In genomic region chr16:57999971-58000705, GRCh38 we compare ENCODE assay signal across 1 cellular context.
TF ChIP-seq lines count a peak whose summit lies in the region.

TSS of gene ZNF319 (minus strand) at chr16:58000672. CDS start at chr16:57998265, 2,407 bp downstream.

TF ChIP-seq in K562, 482 proteins besides CTCF, POLR2A, EP300 and RAD21 (continued from another document and continues in another):
- TF ChIP-seq TFE3 (CRISPR knock-in tag; IDR thresholded peaks at IDR 0.05) (no peak), GATAD2B (IDR thresholded peaks at IDR 0.05; ENCODE audit: borderline replicate concordance) (peak; percentile 78; the same call in 1 of the 2 replicates), HMGN3 (IDR thresholded peaks at IDR 0.05; ENCODE audit: borderline replicate concordance, extremely low read depth, insufficient read length, low read depth, low read length) (peak; percentile 29), SMAD4 (CRISPR knock-in tag; conservative IDR thresholded peaks at IDR 0.05) (peak; percentile 36; the same call in 1 of the 2 replicates), ILF3 (IDR thresholded peaks at IDR 0.05; ENCODE audit: borderline replicate concordance) (0 out of 2 replicates have a peak, but pooled peaks have one; percentile 55), U2AF1 (optimal IDR thresholded peaks at IDR 0.05; ENCODE audit: low read depth, low read length) (peak; percentile 42), TAF15 (IDR thresholded peaks at IDR 0.05; ENCODE audit: low read depth, low read length) (no peak), ZNF41 (CRISPR knock-in tag; conservative IDR thresholded peaks at IDR 0.05) (0 out of 2 replicates have a peak, but pooled peaks have one; percentile 32), CCNT2 (IDR thresholded peaks at IDR 0.05; ENCODE audit: borderline replicate concordance, extremely low read depth, insufficient read length, low read depth, low read length) (peak; percentile 34), SLC30A9 (CRISPR knock-in tag; IDR thresholded peaks at IDR 0.05) (no peak), ATF2 (CRISPR knock-in tag; IDR thresholded peaks at IDR 0.05) (0 out of 2 replicates have a peak, but pooled peaks have one; percentile 8), HNRNPUL1 (IDR thresholded peaks at IDR 0.05; ENCODE audit: low read length) (no peak), PATZ1 (CRISPR knock-in tag; IDR thresholded peaks at IDR 0.05; ENCODE audit: borderline replicate concordance) (no peak), ZBTB7A (IDR thresholded peaks at IDR 0.05; ENCODE audit: borderline replicate concordance, control insufficient read depth, low read depth, low read length) (peak; percentile 70; the same call in 1 of the 2 replicates), NONO (IDR thresholded peaks at IDR 0.05; ENCODE audit: low read depth in 2 of 2, low read length in 1 of 2) (peak in 1 of 2 experiments; percentile 56; a peak in 1 of 4 replicates), ATF3 (IDR thresholded peaks at IDR 0.05) (no peak), ATF3 (CRISPR knock-in tag; conservative IDR thresholded peaks at IDR 0.05) (no peak), PREB (CRISPR knock-in tag; IDR thresholded peaks at IDR 0.05) (0 out of 2 replicates have a peak, but pooled peaks have one; percentile 54), TAF1 (IDR thresholded peaks at IDR 0.05; ENCODE audit: control insufficient read depth, extremely low read depth, insufficient read depth, low read length, severe bottlenecking) (peak; percentile 55), CXXC5 (CRISPR knock-in tag; IDR thresholded peaks at IDR 0.05) (peak; percentile 81), GMEB1 (CRISPR knock-in tag; IDR thresholded peaks at IDR 0.05) (peak; percentile 30; the same call in 1 of the 2 replicates), PHF8 (IDR thresholded peaks at IDR 0.05; ENCODE audit: borderline replicate concordance, low read length) (peak; percentile 65; the same call in 1 of the 2 replicates), TFAP4 (CRISPR knock-in tag; IDR thresholded peaks at IDR 0.05; ENCODE audit: borderline replicate concordance) (peak; percentile 42; the same call in 1 of the 2 replicates), RB1 (IDR thresholded peaks at IDR 0.05; ENCODE audit: low read depth) (peak; percentile 56; the same call in 1 of the 2 replicates), SIN3B (IDR thresholded peaks at IDR 0.05; ENCODE audit: low read depth) (peak; percentile 66; the same call in 1 of the 2 replicates), CTBP1 (IDR thresholded peaks at IDR 0.05; ENCODE audit: borderline replicate concordance) (peak; percentile 10; the same call in 1 of the 2 replicates), RBBP5 (IDR thresholded peaks at IDR 0.05; ENCODE audit: borderline replicate concordance, insufficient read depth, low read length, poor library complexity, severe bottlenecking) (peak; percentile 43), TRIM25 (IDR thresholded peaks at IDR 0.05; ENCODE audit: borderline replicate concordance) (no peak), RBFOX2 (IDR thresholded peaks at IDR 0.05; ENCODE audit: low read depth, low read length) (peak; percentile 17), L3MBTL2 (IDR thresholded peaks at IDR 0.05) (peak; percentile 7; the same call in 1 of the 2 replicates), RNF2 (IDR thresholded peaks at IDR 0.05) (0 out of 2 replicates have a peak, but pooled peaks have one; percentile 1), ARID4B (CRISPR knock-in tag; IDR thresholded peaks at IDR 0.05) (peak; percentile 78; the same call in 1 of the 2 replicates), ZFX (CRISPR knock-in tag; IDR thresholded peaks at IDR 0.05) (peak; percentile 97), SIN3A (IDR thresholded peaks at IDR 0.05; ENCODE audit: borderline replicate concordance in 2 of 2, control insufficient read depth in 1 of 2, low read depth in 2 of 2, low read length in 2 of 2) (peak in 1 of 2 experiments; percentile 14; a peak in 2 of 4 replicates), VEZF1 (CRISPR knock-in tag; IDR thresholded peaks at IDR 0.05) (peak; percentile 97), NELFE (IDR thresholded peaks at IDR 0.05; ENCODE audit: insufficient read depth, insufficient read length) (no peak), MAZ (CRISPR knock-in tag; conservative IDR thresholded peaks at IDR 0.05 in 1 of 2, IDR thresholded peaks at IDR 0.05 in 1 of 2) (peak in 1 of 2 experiments; percentile 73; a peak in 2 of 4 replicates)
- TF ChIP-seq, protein P1, sequence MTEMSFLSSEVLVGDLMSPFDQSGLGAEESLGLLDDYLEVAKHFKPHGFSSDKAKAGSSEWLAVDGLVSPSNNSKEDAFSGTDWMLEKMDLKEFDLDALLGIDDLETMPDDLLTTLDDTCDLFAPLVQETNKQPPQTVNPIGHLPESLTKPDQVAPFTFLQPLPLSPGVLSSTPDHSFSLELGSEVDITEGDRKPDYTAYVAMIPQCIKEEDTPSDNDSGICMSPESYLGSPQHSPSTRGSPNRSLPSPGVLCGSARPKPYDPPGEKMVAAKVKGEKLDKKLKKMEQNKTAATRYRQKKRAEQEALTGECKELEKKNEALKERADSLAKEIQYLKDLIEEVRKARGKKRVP (CRISPR knock-in tag; IDR thresholded peaks at IDR 0.05), result no peak
